In genomic region chr5:169300468-169301385, GRCh38 we compare ENCODE assay signal across 8 cellular contexts. TPM values are rescaled to one million over a fixed set of nuclear protein-coding genes. Genes with fewer than 3 reads are reported as not detected.
DNase-seq lines count a peak whose midpoint lies in the region; ATAC-seq and TF ChIP-seq lines count a peak whose summit lies in the region.

TSS of gene SLIT3 (minus strand) at chr5:169301139. CDS start at chr5:169300709, 430 bp downstream.

- H3K36me3 ChIP-seq in iPS-15b (ENCODE audit: control insufficient read depth, insufficient read depth, low read length), result no peaks in the 10 kb centered on the region
- H3K36me3 ChIP-seq in spleen, result no peaks in the 10 kb centered on the region

- H3K27me3 ChIP-seq in iPS-15b (ENCODE audit: control insufficient read depth, insufficient read depth, low read length) (peaks cover 57% of the 10 kb centered on the region), spleen (replicated peaks in 1 of 7) (peaks cover 0 to 73% (median 16%) of the 10 kb centered on the region in 7 donors)

- TF ChIP-seq POLR2A in spleen (IDR thresholded peaks at IDR 0.05), result no peak

- H3K9me3 ChIP-seq in iPS-15b (ENCODE audit: control insufficient read depth, insufficient read depth, low read length) (no peaks in the 10 kb centered on the region), spleen (no peaks in the 10 kb centered on the region)

- intact Hi-C loops in spleen (cut with DNase I; ENCODE audit: low total_unique reads), result loop anchor here (5.0 kb wide), 2 partner anchors 313 to 623 kb away; no protein-coding TSS in a partner anchor

- peaks cover 0 to 5% (median 0%) of the 10 kb centered on the region in 5 experiments for H3K9me3 Mint-ChIP-seq in brain

- DNase-seq in HPDE6-E6E7 (ENCODE audit: extremely low spot score) (peak; percentile 73), spleen (peak; percentile 78), AML-193 (lab: John Stamatoyannopoulos, UW) (no peak)
- DNase-seq in activated CD8-positive, alpha-beta memory T cell treated with anti-CD3 and anti-CD28 coated beads for 24 hours, result no peak

- H3K4me1 Mint-ChIP-seq in brain, result peaks cover 23% of the 10 kb centered on the region

- 2 to 6% (median 4%) methylated on average over 18 to 101 of the region's 101 CpGs for WGBS in spleen, 5 donors

- no peak within 1 kb of the TSS for H3K9ac ChIP-seq in iPS-15b (ENCODE audit: low read depth, low read length)

- peaks cover 82% of the 10 kb centered on the region for H3K27me3 Mint-ChIP-seq in brain

- H3K4me1 ChIP-seq in iPS-15b (ENCODE audit: control insufficient read depth, insufficient read depth, low read length), result no peaks in the 10 kb centered on the region
- peaks cover 0 to 31% (median 12%) of the 10 kb centered on the region in 6 donors for H3K4me1 ChIP-seq in spleen

- peak within 1 kb of the TSS; percentile 80 to 98 (median 83) for H3K4me3 Mint-ChIP-seq in brain

- peak within 1 kb of the TSS in 4 of 5 experiments; percentile 20 to 91 (median 70) for H3K27ac Mint-ChIP-seq in brain

- ATAC-seq in HG03521 (IDR thresholded peaks at IDR 0.05; ENCODE audit: unreplicated experiment), result no peak
- ATAC-seq in HG03520 (IDR thresholded peaks at IDR 0.05; ENCODE audit: unreplicated experiment), result no peak

- TF ChIP-seq CTCF in brain (conservative IDR thresholded peaks at IDR 0.05), result peak in 1 of 2 experiments; percentile 18
- no peak for TF ChIP-seq CTCF in spleen (IDR thresholded peaks at IDR 0.05 in 8 of 11, conservative IDR thresholded peaks at IDR 0.05 in 3 of 11)

- peak within 1 kb of the TSS in 3 of 8 donors; percentile 30 to 38 (median 34) for H3K27ac ChIP-seq in spleen

- H3K4me3 ChIP-seq in iPS-15b (ENCODE audit: low read depth, low read length) (peak within 1 kb of the TSS; percentile 75), spleen (peak within 1 kb of the TSS in 7 of 8 donors; percentile 10 to 64 (median 32))

- H3K36me3 Mint-ChIP-seq in brain, result no peaks in the 10 kb centered on the region

RNA-seq across cellular contexts. Expression of gene SLIT3, which starts in this region (rescaled TPM):
- polyA plus RNA-seq in brain (ENCODE audit: insufficient read depth, low read depth, low replicate concordance) (2.6 TPM), spleen (1 to 10 TPM in 1 of 3 donors, under 1 TPM in 2; 0.33 to 2.1 (median 0.77) TPM)
- total RNA-seq in spleen, result 10 to 100 TPM; 11.1 to 54.0 (median 16.2) TPM

Comparison
In these comparisons a context has a peak if more than half of its experiments do, and no peak if none do; other contexts are left out.
1. DNase-seq: peak in HPDE6-E6E7 (single experiment) and spleen (single experiment); none in activated CD8-positive, alpha-beta memory T cell treated with anti-CD3 and anti-CD28 coated beads for 24 hours (single experiment) and AML-193 (0 of 2).